ENCODE assay signal across 8 cellular contexts in genomic region chr22:22810018-22810427, GRCh38.
DNase-seq lines count a peak whose midpoint lies in the region; ATAC-seq and TF ChIP-seq lines count a peak whose summit lies in the region.

No MANE protein-coding gene starts in this region.

- H3K27me3 ChIP-seq in esophagus squamous epithelium = peaks cover 0 to 38% (median 0%) of the 10 kb centered on the region in 4 donors

- no peaks in the 10 kb centered on the region for H3K36me3 ChIP-seq in esophagus squamous epithelium

- H3K4me3 ChIP-seq in esophagus squamous epithelium = no peak overlapping the region

- peak; percentile 60 for DNase-seq in CD1c-positive myeloid dendritic cell (ENCODE audit: extremely low spot score)
- peak in 2 of 3 experiments; percentile 22 to 39 for DNase-seq in activated CD8-positive, alpha-beta memory T cell treated with anti-CD3 and anti-CD28 coated beads for 48 hours (ENCODE audit: low read depth in 2 of 3, low spot score in 2 of 3)
- DNase-seq in esophagus squamous epithelium (lab: John Stamatoyannopoulos, UW) = no peak
- peak in 6 of 10 donors; percentile 14 to 88 (median 28) for DNase-seq in posterior cingulate gyrus
- no peak for DNase-seq in NCI-H1417 treated with DMSO at 0.1 percent for 48 hours (lab: John Stamatoyannopoulos, UW)
- DNase-seq in mucosa of gallbladder (ENCODE audit: low spot score) = no peak

- H3K27ac ChIP-seq in esophagus squamous epithelium = no peak overlapping the region

- ATAC-seq in GM18868 (IDR thresholded peaks at IDR 0.05; ENCODE audit: unreplicated experiment) = no peak

- intact Hi-C loops in esophagus squamous epithelium (cut with DNase I) (no loop called here), posterior cingulate gyrus (cut with DNase I) (no loop called here)

- WGBS in esophagus squamous epithelium, 2 donors = no CpG with 5 or more reads among the region's 5 CpGs

- TF ChIP-seq CTCF in LNCAP (IDR thresholded peaks at IDR 0.05) (peak; percentile 79), esophagus squamous epithelium (IDR thresholded peaks at IDR 0.05) (peak in 5 of 6 experiments; percentile 21 to 76 (median 47))

- no peaks in the 10 kb centered on the region for H3K4me1 ChIP-seq in esophagus squamous epithelium

- TF ChIP-seq POLR2A in esophagus squamous epithelium (IDR thresholded peaks at IDR 0.05) = no peak

- no peaks in the 10 kb centered on the region for H3K9me3 ChIP-seq in esophagus squamous epithelium

Comparison
In these comparisons a context has a peak if more than half of its experiments do, and no peak if none do; other contexts are left out.
1. DNase-seq: peak in CD1c-positive myeloid dendritic cell (single experiment), activated CD8-positive, alpha-beta memory T cell treated with anti-CD3 and anti-CD28 coated beads for 48 hours (2 of 3) and posterior cingulate gyrus (6 of 10); none in esophagus squamous epithelium (single experiment), NCI-H1417 treated with DMSO at 0.1 percent for 48 hours (single experiment) and mucosa of gallbladder (single experiment).